12 cellular contexts compared by ENCODE assay signal in genomic region chr16:31344712-31345111, GRCh38. TPM values are rescaled to one million over a fixed set of nuclear protein-coding genes. Genes with fewer than 3 reads are reported as not detected.
DNase-seq lines count a peak whose midpoint lies in the region; ATAC-seq, FAIRE-seq and TF ChIP-seq lines count a peak whose summit lies in the region.
"Had no signal": no experiment of that assay in that cellular context is flagged by ENCODE, and none has a peak within 500 bp of the region (broad histone marks: within the 10 kb centered on the region; RNA-seq: fewer than 3 reads in every experiment).

No MANE protein-coding gene starts in this region.

- no peak for TF ChIP-seq CTCF in GM06990 (IDR thresholded peaks at IDR 0.05; ENCODE audit: insufficient read depth, low read length, poor library complexity, severe bottlenecking)
- no peak for TF ChIP-seq CTCF in activated CD8-positive, alpha-beta T cell treated with anti-CD3 and anti-CD28 coated beads for 36 hours (IDR thresholded peaks at IDR 0.05)

- peak; percentile 77 for ATAC-seq in HG02973 (IDR thresholded peaks at IDR 0.05; ENCODE audit: unreplicated experiment)
- ATAC-seq in activated CD8-positive, alpha-beta T cell treated with anti-CD3 and anti-CD28 coated beads for 36 hours: no peak

- no peaks in the 10 kb centered on the region for H3K36me3 Mint-ChIP-seq in activated CD8-positive, alpha-beta T cell treated with anti-CD3 and anti-CD28 coated beads for 36 hours (ENCODE audit: low read depth)
- H3K36me3 Mint-ChIP-seq: CD4-positive, CD25-positive, alpha-beta regulatory T cell had no signal

- no peak overlapping the region for H3K4me3 ChIP-seq in GM06990 (replicated peaks; ENCODE audit: low read depth, low read length)
- H3K4me3 ChIP-seq: tibial artery had no signal

- H3K9me3 Mint-ChIP-seq in activated CD8-positive, alpha-beta T cell treated with anti-CD3 and anti-CD28 coated beads for 36 hours: peaks cover 1% of the 10 kb centered on the region

- peak; percentile 61 for DNase-seq in GM06990 (ENCODE audit: extremely low read depth, insufficient read length)
- DNase-seq in GM19239 (ENCODE audit: insufficient read length, low spot score): peak; percentile 62
- peak; percentile 35 for DNase-seq in activated CD8-positive, alpha-beta T cell treated with anti-CD3 and anti-CD28 coated beads for 36 hours
- no peak for DNase-seq in SW480 (ENCODE audit: low spot score)
- no peak for DNase-seq in putamen (ENCODE audit: low spot score)
- DNase-seq in NCI-H2029 (lab: John Stamatoyannopoulos, UW): no peak
- DNase-seq in NCI-H69 (lab: John Stamatoyannopoulos, UW): no peak
- DNase-seq: CD4-positive, CD25-positive, alpha-beta regulatory T cell had no signal

- H3K4me3 Mint-ChIP-seq in activated CD8-positive, alpha-beta T cell treated with anti-CD3 and anti-CD28 coated beads for 36 hours: no peak overlapping the region

- CTCF ChIA-PET in activated CD8-positive, alpha-beta T cell treated with anti-CD3 and anti-CD28 coated beads for 36 hours (lab: Charles Lee): interaction anchor here (1.6 kb wide), 1 partner anchor 38 kb away, joined by 5 read pairs; no protein-coding TSS in a partner anchor

- FAIRE-seq in GM19239 (lab: Jason Lieb, UNC): peak; percentile 86

- peaks cover 1% of the 10 kb centered on the region for H3K27me3 Mint-ChIP-seq in activated CD8-positive, alpha-beta T cell treated with anti-CD3 and anti-CD28 coated beads for 36 hours

- H3K4me1 Mint-ChIP-seq in activated CD8-positive, alpha-beta T cell treated with anti-CD3 and anti-CD28 coated beads for 36 hours (ENCODE audit: low read depth): peaks cover 10% of the 10 kb centered on the region
- H3K4me1 Mint-ChIP-seq: CD4-positive, CD25-positive, alpha-beta regulatory T cell had no signal

- POLR2A ChIA-PET in activated CD8-positive, alpha-beta T cell treated with anti-CD3 and anti-CD28 coated beads for 36 hours (lab: Charles Lee): no interaction called here

- no peaks in the 10 kb centered on the region for H3K36me3 ChIP-seq in GM06990 (ENCODE audit: control insufficient read depth, insufficient read depth, low read length)
- H3K36me3 ChIP-seq: tibial artery had no signal

- no peaks in the 10 kb centered on the region for H3K27me3 ChIP-seq in GM06990 (replicated peaks; ENCODE audit: control insufficient read depth, insufficient read depth, low read length)

- intact Hi-C loops in activated CD8-positive, alpha-beta T cell treated with anti-CD3 and anti-CD28 coated beads for 36 hours (cut with micrococcal nuclease): no loop called here

- no peak overlapping the region for H3K27ac Mint-ChIP-seq in activated CD8-positive, alpha-beta T cell treated with anti-CD3 and anti-CD28 coated beads for 36 hours
- H3K27ac Mint-ChIP-seq: CD4-positive, CD25-positive, alpha-beta regulatory T cell had no signal

RNA-seq across cellular contexts. Expression of gene ITGAX, which starts 10.3 kb away (rescaled TPM):
- 1 to 10 TPM; 4.4 to 5.4 TPM for total RNA-seq in activated CD8-positive, alpha-beta T cell treated with anti-CD3 and anti-CD28 coated beads for 36 hours
- total RNA-seq: OCI-LY7 had no signal

RNA-seq across cellular contexts. Expression of gene ITGAD, which starts 48.4 kb away (rescaled TPM):
- total RNA-seq in activated CD8-positive, alpha-beta T cell treated with anti-CD3 and anti-CD28 coated beads for 36 hours: not detected
- total RNA-seq: activated CD8-positive, alpha-beta memory T cell treated with anti-CD3 and anti-CD28 coated beads for 36 hours; CD4-positive, CD25-positive, alpha-beta regulatory T cell; OCI-LY7 had no signal

Comparison
In these comparisons a context has a peak if more than half of its experiments do, and no peak if none do; other contexts are left out.
1. DNase-seq: peak in GM06990 (single experiment), GM19239 (single experiment) and activated CD8-positive, alpha-beta T cell treated with anti-CD3 and anti-CD28 coated beads for 36 hours (single experiment); none in SW480 (single experiment), putamen (single experiment), NCI-H2029 (single experiment) and NCI-H69 (single experiment).